ENCODE assay signal across 23 cellular contexts in genomic region chr3:117644203-117644602, GRCh38.
"Had no signal": no experiment of that assay in that cellular context is flagged by ENCODE, and none has a peak within 500 bp of the region (broad histone marks: within the 10 kb centered on the region; RNA-seq: fewer than 3 reads in every experiment).

No MANE protein-coding gene starts in this region.

- H3K4me1 ChIP-seq: esophagus muscularis mucosa, foreskin keratinocyte, gastroesophageal sphincter, heart right ventricle, left lung, lower lobe of right lung had no signal

- H3K36me3 ChIP-seq: esophagus muscularis mucosa, gastroesophageal sphincter, heart right ventricle, left lung, lower lobe of right lung had no signal

- DNase-seq: dermis blood vessel endothelial cell; dorsolateral prefrontal cortex; effector CD4-positive, alpha-beta T cell; effector memory CD4-positive, alpha-beta T cell; foreskin keratinocyte; glutamatergic neuron; head of caudate nucleus; heart right ventricle; hippocampal formation; left cardiac atrium; left lung; left ventricle myocardium superior; lower lobe of right lung; mesenchymal stem cell; mucosa of descending colon; naive B cell had no signal

- H3K27me3 ChIP-seq: dorsolateral prefrontal cortex, esophagus muscularis mucosa, foreskin keratinocyte, gastroesophageal sphincter, heart right ventricle, left lung had no signal

- H3K27ac ChIP-seq: coronary artery, dorsolateral prefrontal cortex, esophagus muscularis mucosa, foreskin keratinocyte, gastroesophageal sphincter, heart right ventricle, left lung, lower lobe of right lung had no signal

- ATAC-seq: foreskin keratinocyte, gastroesophageal sphincter, heart right ventricle, left cardiac atrium, left lung, left ventricle myocardium superior, lower lobe of right lung, mucosa of descending colon had no signal

- H3K9me3 ChIP-seq: esophagus muscularis mucosa, lower lobe of right lung, mucosa of descending colon had no signal

- FAIRE-seq: colon, endothelial cell of umbilical vein, frontal cortex, keratinocyte had no signal

- H3K4me3 ChIP-seq: coronary artery, dorsolateral prefrontal cortex, esophagus muscularis mucosa, gastroesophageal sphincter, heart right ventricle, left lung, lower lobe of right lung, mucosa of descending colon had no signal
